ENCODE assay signal across 8 cellular contexts in genomic region chr4:6673660-6674499, GRCh38. TPM values are rescaled to one million over a fixed set of nuclear protein-coding genes. Genes with fewer than 3 reads are reported as not detected.
A peak's percentile ranks its signal among the peaks of the same experiment; 100 is the strongest.
DNase-seq lines count a peak whose midpoint lies in the region; ATAC-seq, FAIRE-seq and TF ChIP-seq lines count a peak whose summit lies in the region.

No MANE protein-coding gene starts in this region.

- FAIRE-seq in keratinocyte (lab: Jason Lieb, UNC): peak; percentile 69

- H3K9ac ChIP-seq in keratinocyte (ENCODE audit: control insufficient read depth, extremely low read depth, insufficient read depth, low read length): peak overlapping the region; percentile 73

- peak overlapping the region; percentile 95 for H2AFZ ChIP-seq in keratinocyte (ENCODE audit: control insufficient read depth, low read length)

- dilution Hi-C loops in keratinocyte (cut with MboI; ENCODE audit: extremely low pct_ligation_motif_present, low sequenced_read_pairs): no loop called here

- ATAC-seq in GM18867 (IDR thresholded peaks at IDR 0.05; ENCODE audit: unreplicated experiment) (peak; percentile 64), HG03097 (IDR thresholded peaks at IDR 0.05; ENCODE audit: low FRiP score, unreplicated experiment) (peak; percentile 79)

- peak overlapping the region; percentile 48 for H3K27ac ChIP-seq in keratinocyte (ENCODE audit: control insufficient read depth, insufficient read depth, low read length)

- H4K20me1 ChIP-seq in keratinocyte (ENCODE audit: control insufficient read depth, extremely low read depth, insufficient read depth, low read length): peaks cover 4% of the 10 kb centered on the region

- peaks cover 24% of the 10 kb centered on the region for H3K79me2 ChIP-seq in keratinocyte (ENCODE audit: control insufficient read depth, insufficient read depth, low read length)

- H3K36me3 ChIP-seq in keratinocyte (ENCODE audit: control insufficient read depth in 2 of 2, extremely low read depth in 1 of 2, insufficient read depth in 2 of 2, low read length in 2 of 2): peaks cover 5 to 13% of the 10 kb centered on the region in 2 experiments

- DNase-seq in ACHN (peak; percentile 92), NCI-H2227 treated with DMSO at 0.1 percent for 48 hours (lab: John Stamatoyannopoulos, UW) (peak; percentile 82), cerebellar cortex (ENCODE audit: low spot score) (peak; percentile 95), keratinocyte (ENCODE audit: low read depth, low spot score) (peak; percentile 70)
- DNase-seq in activated CD4-positive, CD25-positive, alpha-beta regulatory T cell treated with anti-CD3 and anti-CD28 coated beads, Interleukin-2, amount 50 U/mL, for 16 hours (ENCODE audit: low read depth, low spot score): peak; percentile 89
- DNase-seq in stimulated activated CD4-positive, alpha-beta T cell treated with anti-CD3 and anti-CD28 coated beads, Interleukin-12 subunit alpha, Interleukin-12 subunit beta, amount 100 ng/mL, for 48 hours (ENCODE audit: low read depth in 2 of 3, low spot score in 1 of 3): peak; percentile 81 to 93 (median 92)

- H3K9me3 ChIP-seq in keratinocyte (ENCODE audit: control insufficient read depth, low read depth, low read length): no peaks in the 10 kb centered on the region

- TF ChIP-seq CTCF in keratinocyte (optimal IDR thresholded peaks at IDR 0.05 in 1 of 3, IDR thresholded peaks at IDR 0.05 in 1 of 3, conservative IDR thresholded peaks at IDR 0.05 in 1 of 3; ENCODE audit: extremely low read depth in 1 of 3, insufficient read depth in 2 of 3, low read length in 3 of 3): no peak

- H3K4me1 ChIP-seq in keratinocyte (ENCODE audit: control insufficient read depth, extremely low read depth, insufficient read depth, low read length): peaks cover 21% of the 10 kb centered on the region

- H3K27me3 ChIP-seq in keratinocyte (ENCODE audit: control insufficient read depth, extremely low read depth, insufficient read depth, low read length): no peaks in the 10 kb centered on the region

- no peaks in the 10 kb centered on the region for H3K9me1 ChIP-seq in keratinocyte (ENCODE audit: control insufficient read depth, extremely low read depth, insufficient read depth, low read length)

- H3K4me2 ChIP-seq in keratinocyte (ENCODE audit: control insufficient read depth, extremely low read depth, insufficient read depth, low read depth, low read length): peak overlapping the region; percentile 96

- H3K4me3 ChIP-seq in keratinocyte (ENCODE audit: control insufficient read depth in 2 of 3, extremely low read depth in 1 of 3, insufficient read depth in 2 of 3, low read depth in 1 of 3, low read length in 3 of 3): peak overlapping the region; percentile 67 to 77 (median 71)

- in situ Hi-C loops in ACHN (cut with HindIII; ENCODE audit: low pct_ligation_motif_present, low pct_unique_long_range_greater_than_20kb, low sequenced_read_pairs): no loop called here

RNA-seq across cellular contexts. Expression of gene S100P, which starts 19.8 kb away (rescaled TPM):
- 0.68 to 2.3 TPM (median 1.7 TPM) in 3 replicates for polyA plus RNA-seq in keratinocyte
- polyA plus RNA-seq in keratinocyte (2011; ENCODE audit: low read depth): 42.7 TPM
- 0.94 and 5.6 TPM in 2 replicates for polyA plus RNA-seq in keratinocyte (2011; cell fraction: cytosol; rRNA removed)
- polyA plus RNA-seq in keratinocyte (2011; cell fraction: nucleus; rRNA removed): 0.95 and 3.4 TPM in 2 replicates
- 2.4 and 565 TPM in 2 replicates for polyA plus RNA-seq in keratinocyte (2012; ENCODE audit: low replicate concordance)
- 0.26 to 3.4 TPM (median 0.49 TPM) in 3 replicates for polyA minus RNA-seq in keratinocyte
- 29.9 TPM for polyA minus RNA-seq in keratinocyte (2011; cell fraction: cytosol; rRNA and poly(A)+ RNA removed)
- 9.8 and 12.6 TPM in 2 replicates for polyA minus RNA-seq in keratinocyte (2011; cell fraction: nucleus; rRNA and poly(A)+ RNA removed)

RNA-seq across cellular contexts. Expression of gene MRFAP1, which starts 33.4 kb away (rescaled TPM):
- polyA plus RNA-seq in keratinocyte: 121 to 275 TPM (median 224 TPM) in 3 replicates
- 328 TPM for polyA plus RNA-seq in keratinocyte (2011; ENCODE audit: low read depth)
- 191 and 208 TPM in 2 replicates for polyA plus RNA-seq in keratinocyte (2011; cell fraction: cytosol; rRNA removed)
- 109 and 121 TPM in 2 replicates for polyA plus RNA-seq in keratinocyte (2011; cell fraction: nucleus; rRNA removed)
- 208 and 319 TPM in 2 replicates for polyA plus RNA-seq in keratinocyte (2012; ENCODE audit: low replicate concordance)
- polyA minus RNA-seq in keratinocyte: 22.1 to 50.5 TPM (median 33.4 TPM) in 3 replicates
- polyA minus RNA-seq in keratinocyte (2011; cell fraction: cytosol; rRNA and poly(A)+ RNA removed): 54.9 TPM
- 21.4 and 36.4 TPM in 2 replicates for polyA minus RNA-seq in keratinocyte (2011; cell fraction: nucleus; rRNA and poly(A)+ RNA removed)

RNA-seq across cellular contexts. Expression of gene MRFAP1L1, which starts 35.8 kb away (rescaled TPM):
- polyA plus RNA-seq in keratinocyte: 47.6 to 77.9 TPM (median 50.7 TPM) in 3 replicates
- polyA plus RNA-seq in keratinocyte (2011; ENCODE audit: low read depth): 45.2 TPM
- polyA plus RNA-seq in keratinocyte (2011; cell fraction: cytosol; rRNA removed): 53.6 and 54.4 TPM in 2 replicates
- polyA plus RNA-seq in keratinocyte (2011; cell fraction: nucleus; rRNA removed): 46.9 and 79.1 TPM in 2 replicates
- 42.9 and 49.5 TPM in 2 replicates for polyA plus RNA-seq in keratinocyte (2012; ENCODE audit: low replicate concordance)
- polyA minus RNA-seq in keratinocyte: 8.9 to 15.7 TPM (median 9.1 TPM) in 3 replicates
- 18.4 TPM for polyA minus RNA-seq in keratinocyte (2011; cell fraction: cytosol; rRNA and poly(A)+ RNA removed)
- 9.8 and 14.8 TPM in 2 replicates for polyA minus RNA-seq in keratinocyte (2011; cell fraction: nucleus; rRNA and poly(A)+ RNA removed)

RNA-seq across cellular contexts. Expression of gene BLOC1S4, which starts 42.1 kb away (rescaled TPM):
- polyA plus RNA-seq in keratinocyte: 11.2 to 13.6 TPM (median 11.7 TPM) in 3 replicates
- polyA plus RNA-seq in keratinocyte (2011; ENCODE audit: low read depth): 4.5 TPM
- 10.5 and 12.0 TPM in 2 replicates for polyA plus RNA-seq in keratinocyte (2011; cell fraction: cytosol; rRNA removed)
- 11.2 and 12.2 TPM in 2 replicates for polyA plus RNA-seq in keratinocyte (2011; cell fraction: nucleus; rRNA removed)
- 7.1 and 12.2 TPM in 2 replicates for polyA plus RNA-seq in keratinocyte (2012; ENCODE audit: low replicate concordance)
- polyA minus RNA-seq in keratinocyte: 2.7 to 3.8 TPM (median 3.1 TPM) in 3 replicates
- polyA minus RNA-seq in keratinocyte (2011; cell fraction: cytosol; rRNA and poly(A)+ RNA removed): 17.8 TPM
- 3.9 and 4.3 TPM in 2 replicates for polyA minus RNA-seq in keratinocyte (2011; cell fraction: nucleus; rRNA and poly(A)+ RNA removed)

Comparison
In these comparisons a context has a peak if more than half of its experiments do, and no peak if none do; other contexts are left out.
1. Peak in every context shown above with its lines: DNase-seq, ATAC-seq, H3K4me3 ChIP-seq and H3K27ac ChIP-seq.